In the genomic region with DNA sequence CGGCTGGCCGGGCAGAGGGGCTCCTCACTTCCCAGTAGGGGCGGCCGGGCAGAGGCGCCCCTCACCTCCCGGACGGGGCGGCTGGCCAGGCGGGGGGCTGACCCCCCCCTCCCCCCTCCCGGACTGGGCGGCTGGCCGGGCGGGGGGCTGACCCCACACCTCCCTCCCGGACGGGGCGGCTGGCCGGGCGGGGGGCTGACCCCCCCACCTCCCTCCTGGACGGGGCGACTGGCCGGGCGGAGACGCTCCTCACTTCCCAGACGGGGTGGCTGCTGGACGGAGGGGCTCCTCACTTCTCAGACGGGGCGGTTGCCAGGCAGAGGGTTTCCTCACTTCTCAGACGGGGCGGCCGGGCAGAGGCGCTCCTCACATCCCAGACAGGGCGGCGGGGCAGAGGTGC, we compare ENCODE assay signal across 2 cellular contexts. TPM values are rescaled to one million over a fixed set of nuclear protein-coding genes. Genes with fewer than 3 reads are reported as not detected.
"Had no signal": no experiment of that assay in that cellular context is flagged by ENCODE, and none has a peak within 500 bp of the region (broad histone marks: within the 10 kb centered on the region; RNA-seq: fewer than 3 reads in every experiment).

No MANE protein-coding gene starts in this region.

RNA-seq across cellular contexts. Expression of gene KLHL35, which starts 23.0 kb away (rescaled TPM):
- total RNA-seq: SJCRH30 had no signal

RNA-seq across cellular contexts. Expression of gene ARRB1, which starts 58.5 kb away (rescaled TPM):
- total RNA-seq: OCI-LY7 had no signal
